ENCODE assay signal across 8 cellular contexts in genomic region chr10:31353574-31353973, GRCh38. TPM values are rescaled to one million over a fixed set of nuclear protein-coding genes. Genes with fewer than 3 reads are reported as not detected.
A peak's percentile ranks its signal among the peaks of the same experiment; 100 is the strongest.
DNase-seq lines count a peak whose midpoint lies in the region; ATAC-seq and TF ChIP-seq lines count a peak whose summit lies in the region.

No MANE protein-coding gene starts in this region.

- peaks cover 91% of the 10 kb centered on the region for H4K20me1 ChIP-seq in OCI-LY3 (ENCODE audit: insufficient read depth, low read length)

- ATAC-seq in GM18520 (IDR thresholded peaks at IDR 0.05; ENCODE audit: unreplicated experiment) (peak; percentile 90), HG02885 (IDR thresholded peaks at IDR 0.05; ENCODE audit: poor library complexity, unreplicated experiment) (peak; percentile 94)

- in situ Hi-C loops in HAP-1 (cut with MboI; ENCODE audit: low sequenced_read_pairs) = no loop called here

- H3K4me1 ChIP-seq in BE2C (peaks cover 16% of the 10 kb centered on the region; the same call in 1 of the 2 replicates), OCI-LY3 (ENCODE audit: low read length) (peaks cover 59% of the 10 kb centered on the region), HAP-1 (peaks cover 17% of the 10 kb centered on the region)

- peak overlapping the region; percentile 49 for H3K4me2 ChIP-seq in OCI-LY3 (ENCODE audit: low read length)

- DNase-seq in BE2C (no peak), fibroblast of mammary gland (ENCODE audit: low read depth) (peak; percentile 85), 8988T (no peak), H7 (no peak), HAP-1 (ENCODE audit: low spot score in 2 of 2) (no peak)

- H3K4me3 ChIP-seq in BE2C (ENCODE audit: low read depth, low read length) = no peak overlapping the region
- no peak overlapping the region for H3K4me3 ChIP-seq in OCI-LY3 (ENCODE audit: low read length)
- H3K4me3 ChIP-seq in fibroblast of mammary gland (ENCODE audit: control insufficient read depth, low read depth, low read length) = no peak overlapping the region
- no peak overlapping the region for H3K4me3 ChIP-seq in H7 (ENCODE audit: insufficient read depth, low read depth, low read length)
- no peak overlapping the region for H3K4me3 ChIP-seq in HAP-1

- H3K79me2 ChIP-seq in OCI-LY3 (ENCODE audit: low read length) = peaks cover 100% of the 10 kb centered on the region

- H3K27me3 ChIP-seq in BE2C = no peaks in the 10 kb centered on the region
- no peaks in the 10 kb centered on the region for H3K27me3 ChIP-seq in OCI-LY3 (ENCODE audit: low read depth, low read length)
- no peaks in the 10 kb centered on the region for H3K27me3 ChIP-seq in H7 (ENCODE audit: control insufficient read depth, insufficient read depth, low read length)
- no peaks in the 10 kb centered on the region for H3K27me3 ChIP-seq in HAP-1 (ENCODE audit: low read depth)

- no peaks in the 10 kb centered on the region for H3K9me3 ChIP-seq in BE2C
- no peaks in the 10 kb centered on the region for H3K9me3 ChIP-seq in OCI-LY3 (ENCODE audit: insufficient read depth, low read length)
- H3K9me3 ChIP-seq in HAP-1 = no peaks in the 10 kb centered on the region

- H3K36me3 ChIP-seq in BE2C (no peaks in the 10 kb centered on the region), OCI-LY3 (replicated peaks; ENCODE audit: low read depth, low read length) (peaks cover 4% of the 10 kb centered on the region), H7 (replicated peaks; ENCODE audit: control insufficient read depth, insufficient read depth, low read length) (no peaks in the 10 kb centered on the region), HAP-1 (replicated peaks) (no peaks in the 10 kb centered on the region)

- TF ChIP-seq CTCF in BE2C (IDR thresholded peaks at IDR 0.05; ENCODE audit: low read depth, low read length) (0 out of 2 replicates have a peak, but pooled peaks have one; percentile 3), OCI-LY3 (IDR thresholded peaks at IDR 0.05; ENCODE audit: low read depth, low read length) (peak; percentile 51), fibroblast of mammary gland (conservative IDR thresholded peaks at IDR 0.05; ENCODE audit: control insufficient read depth, insufficient read depth, low read depth, low read length) (peak; percentile 21)

- peak overlapping the region; percentile 46; the same call in 1 of the 2 replicates for H3K27ac ChIP-seq in OCI-LY3 (ENCODE audit: low read length)

- no peak overlapping the region for H2AFZ ChIP-seq in OCI-LY3 (ENCODE audit: low read depth, low read length)

- no peak overlapping the region; the same call in 1 of the 2 replicates for H3K9ac ChIP-seq in OCI-LY3 (ENCODE audit: low read length)

RNA-seq across cellular contexts. Expression of gene ZEB1, which starts 34.6 kb away (rescaled TPM):
- polyA plus RNA-seq in BE2C (2012; ENCODE audit: insufficient read depth, insufficient read length, low read depth) = 38.1 TPM
- 6.8 and 9.4 TPM in 2 replicates for total RNA-seq in H7 (2014; rRNA removed; shearing (Covaris generic))
